In genomic region chr7:22207724-22208225, GRCh38 we compare ENCODE assay signal across 21 cellular contexts.
DNase-seq lines count a peak whose midpoint lies in the region; ATAC-seq, FAIRE-seq and TF ChIP-seq lines count a peak whose summit lies in the region.
"Had no signal": no experiment of that assay in that cellular context is flagged by ENCODE, and none has a peak within 500 bp of the region (broad histone marks: within the 10 kb centered on the region; RNA-seq: fewer than 3 reads in every experiment).

No MANE protein-coding gene starts in this region.

- H3K36me3 ChIP-seq in left ventricle myocardium inferior: peaks cover 7% of the 10 kb centered on the region
- peaks cover 0 to 6% of the 10 kb centered on the region in 2 experiments for H3K36me3 ChIP-seq in endothelial cell of umbilical vein (ENCODE audit: control insufficient read depth in 2 of 2, extremely low read depth in 1 of 2, insufficient read depth in 2 of 2, low read length in 2 of 2)
- peaks cover 6% of the 10 kb centered on the region for H3K36me3 ChIP-seq in suprapubic skin
- H3K36me3 ChIP-seq: MG63 had no signal

- dilution Hi-C loops in endothelial cell of umbilical vein (cut with MboI; ENCODE audit: extremely low pct_ligation_motif_present, low sequenced_read_pairs): no loop called here

- H3K4me3 ChIP-seq in left ventricle myocardium inferior: no peak overlapping the region
- H3K4me3 ChIP-seq in endothelial cell of umbilical vein (replicated peaks in 1 of 3; ENCODE audit: insufficient read depth in 1 of 3, low read depth in 1 of 3, low read length in 3 of 3): no peak overlapping the region
- H3K4me3 ChIP-seq in suprapubic skin: no peak overlapping the region
- H3K4me3 ChIP-seq: GM23338, MG63 had no signal

- TF ChIP-seq EP300 in suprapubic skin (IDR thresholded peaks at IDR 0.05): no peak

- H3K4me1 ChIP-seq in left ventricle myocardium inferior (peaks cover 99% of the 10 kb centered on the region), endothelial cell of umbilical vein (ENCODE audit: control insufficient read depth, extremely low read depth, insufficient read depth, low read length) (peaks cover 23% of the 10 kb centered on the region), suprapubic skin (peaks cover 40% of the 10 kb centered on the region)

- no peaks in the 10 kb centered on the region for H3K9me1 ChIP-seq in endothelial cell of umbilical vein (replicated peaks; ENCODE audit: control insufficient read depth, extremely low read depth, insufficient read depth, low read length)

- no peaks in the 10 kb centered on the region for H3K36me3 Mint-ChIP-seq in activated CD8-positive, alpha-beta T cell treated with anti-CD3 and anti-CD28 coated beads, Interleukin-2, amount 10 ng/mL, durations not matched to agents 7 days and 5 days (ENCODE audit: low read depth)
- H3K36me3 Mint-ChIP-seq: CD4-positive, CD25-positive, alpha-beta regulatory T cell had no signal

- no peak for TF ChIP-seq POLR2A in endothelial cell of umbilical vein (IDR thresholded peaks at IDR 0.05; ENCODE audit: low read depth, low read length)
- no peak for TF ChIP-seq POLR2A in suprapubic skin (IDR thresholded peaks at IDR 0.05)

- POLR2A ChIA-PET in endothelial cell of umbilical vein (lab: Charles Lee): no interaction called here
- POLR2A ChIA-PET in activated CD8-positive, alpha-beta T cell treated with anti-CD3 and anti-CD28 coated beads, Interleukin-2, amount 10 ng/mL, durations not matched to agents 7 days and 5 days (lab: Charles Lee): no interaction called here

- H3K9me3 ChIP-seq in left ventricle myocardium inferior (replicated peaks): peaks cover 3% of the 10 kb centered on the region
- H3K9me3 ChIP-seq in endothelial cell of umbilical vein (replicated peaks; ENCODE audit: control insufficient read depth, insufficient read depth, low read length): no peaks in the 10 kb centered on the region
- no peaks in the 10 kb centered on the region for H3K9me3 ChIP-seq in suprapubic skin
- H3K9me3 ChIP-seq: Caco-2, MG63 had no signal

- H3K27ac ChIP-seq in left ventricle myocardium inferior (replicated peaks) (peak overlapping the region; percentile 90), endothelial cell of umbilical vein (ENCODE audit: insufficient read depth, low read depth, low read length) (no peak overlapping the region), suprapubic skin (peak overlapping the region; percentile 27)

- H3K79me2 ChIP-seq in endothelial cell of umbilical vein (ENCODE audit: control insufficient read depth, insufficient read depth, low read length): peaks cover 5% of the 10 kb centered on the region

- WGBS in suprapubic skin: 24% methylated on average over 1 of the region's 1 CpG

- no peak overlapping the region for H2AFZ ChIP-seq in endothelial cell of umbilical vein (ENCODE audit: low read depth, low read length)
- H2AFZ ChIP-seq: GM23338 had no signal

- intact Hi-C loops in left ventricle myocardium inferior (cut with micrococcal nuclease): no loop called here
- intact Hi-C loops in Right ventricle myocardium inferior (cut with DNase I): loop anchor here (10.0 kb wide), 1 partner anchor 63 kb away; no protein-coding TSS in a partner anchor
- intact Hi-C loops in endothelial cell of umbilical vein (cut with micrococcal nuclease): no loop called here

- no peak for TF ChIP-seq CTCF in left ventricle myocardium inferior (IDR thresholded peaks at IDR 0.05; ENCODE audit: borderline replicate concordance)
- no peak for TF ChIP-seq CTCF in endothelial cell of umbilical vein (IDR thresholded peaks at IDR 0.05; ENCODE audit: extremely low read depth in 1 of 2, insufficient read depth in 1 of 2, low read depth in 1 of 2, low read length in 2 of 2)
- TF ChIP-seq CTCF in suprapubic skin (IDR thresholded peaks at IDR 0.05): no peak

- no peaks in the 10 kb centered on the region for H4K20me1 ChIP-seq in endothelial cell of umbilical vein (replicated peaks; ENCODE audit: control insufficient read depth, extremely low read depth, insufficient read depth, low read length)

- H3K9ac ChIP-seq in endothelial cell of umbilical vein (replicated peaks; ENCODE audit: extremely low read depth, insufficient read depth, low read length): no peak overlapping the region

- DNase-seq in left ventricle myocardium inferior (no peak), Right ventricle myocardium inferior (ENCODE audit: missing footprints) (no peak), endothelial cell of umbilical vein (ENCODE audit: low read depth, low spot score) (peak; percentile 61), suprapubic skin (ENCODE audit: low spot score in 2 of 2) (no peak), islet precursor cell (no peak), NCI-H345 (lab: John Stamatoyannopoulos, UW) (no peak), GM19240 (ENCODE audit: insufficient read length, low spot score) (no peak)
- DNase-seq in activated CD8-positive, alpha-beta T cell treated with anti-CD3 and anti-CD28 coated beads, Interleukin-2, amount 10 ng/mL, durations not matched to agents 7 days and 5 days: no peak
- DNase-seq: Caco-2; CD4-positive, CD25-positive, alpha-beta regulatory T cell; DMS153; GF-D8; Karpas-422; MG63; NCI-H1048; NCI-H1436; NCI-H2029; NCI-H526 had no signal

- H3K4me1 Mint-ChIP-seq in activated CD8-positive, alpha-beta T cell treated with anti-CD3 and anti-CD28 coated beads, Interleukin-2, amount 10 ng/mL, durations not matched to agents 7 days and 5 days (ENCODE audit: low read depth): no peaks in the 10 kb centered on the region
- H3K4me1 Mint-ChIP-seq: CD4-positive, CD25-positive, alpha-beta regulatory T cell; GM23338 had no signal

- H3K27me3 ChIP-seq in left ventricle myocardium inferior (ENCODE audit: low read depth): no peaks in the 10 kb centered on the region
- H3K27me3 ChIP-seq in endothelial cell of umbilical vein (ENCODE audit: control insufficient read depth in 2 of 2, insufficient read depth in 2 of 2, low read length in 2 of 2): no peaks in the 10 kb centered on the region
- no peaks in the 10 kb centered on the region for H3K27me3 ChIP-seq in suprapubic skin
- H3K27me3 ChIP-seq: MG63 had no signal

- CTCF ChIA-PET in endothelial cell of umbilical vein (lab: Charles Lee): interaction anchor here (1.5 to 1.8 kb wide), 2 partner anchors 9 to 96 kb away, joined by 3 to 4 read pairs; no protein-coding TSS in a partner anchor
- CTCF ChIA-PET in activated CD8-positive, alpha-beta T cell treated with anti-CD3 and anti-CD28 coated beads, Interleukin-2, amount 10 ng/mL, durations not matched to agents 7 days and 5 days (lab: Charles Lee): no interaction called here

- peaks cover 28% of the 10 kb centered on the region for H3K27me3 Mint-ChIP-seq in activated CD8-positive, alpha-beta T cell treated with anti-CD3 and anti-CD28 coated beads, Interleukin-2, amount 10 ng/mL, durations not matched to agents 7 days and 5 days (ENCODE audit: low read depth)
- H3K27me3 Mint-ChIP-seq: B cell; CD4-positive, CD25-positive, alpha-beta regulatory T cell had no signal

- H3K9me3 Mint-ChIP-seq in activated CD8-positive, alpha-beta T cell treated with anti-CD3 and anti-CD28 coated beads, Interleukin-2, amount 10 ng/mL, durations not matched to agents 7 days and 5 days (ENCODE audit: insufficient read depth): no peaks in the 10 kb centered on the region
- H3K9me3 Mint-ChIP-seq: CD4-positive, CD25-positive, alpha-beta regulatory T cell; GM23338; IgD-negative memory B cell had no signal

- H3K27ac Mint-ChIP-seq in activated CD8-positive, alpha-beta T cell treated with anti-CD3 and anti-CD28 coated beads, Interleukin-2, amount 10 ng/mL, durations not matched to agents 7 days and 5 days: no peak overlapping the region
- H3K27ac Mint-ChIP-seq: B cell; CD4-positive, CD25-positive, alpha-beta regulatory T cell; GM23338; IgD-negative memory B cell had no signal

- BruUV-seq in endothelial cell of umbilical vein (replicated peaks; lab: Mats Ljungman, UMichigan): no TSS peak

- ATAC-seq in Right ventricle myocardium inferior: no peak
- no peak for ATAC-seq in activated CD8-positive, alpha-beta T cell treated with anti-CD3 and anti-CD28 coated beads, Interleukin-2, amount 10 ng/mL, durations not matched to agents 7 days and 5 days
- ATAC-seq: GM23338 had no signal

- no peak overlapping the region for H3K4me2 ChIP-seq in endothelial cell of umbilical vein (ENCODE audit: insufficient read depth, low read length)
- H3K4me2 ChIP-seq: GM23338 had no signal

- peak; percentile 62 for FAIRE-seq in endothelial cell of umbilical vein (lab: Jason Lieb, UNC)

- no peak overlapping the region for H3K4me3 Mint-ChIP-seq in activated CD8-positive, alpha-beta T cell treated with anti-CD3 and anti-CD28 coated beads, Interleukin-2, amount 10 ng/mL, durations not matched to agents 7 days and 5 days
- H3K4me3 Mint-ChIP-seq: B cell; CD4-positive, CD25-positive, alpha-beta regulatory T cell; GM23338; IgD-negative memory B cell had no signal

TF ChIP-seq in endothelial cell of umbilical vein, 7 proteins besides CTCF, POLR2A, EP300 and RAD21:
- TF ChIP-seq FOS (IDR thresholded peaks at IDR 0.05; ENCODE audit: borderline replicate concordance, insufficient read depth, low read length): no peak
- TF ChIP-seq MYC (IDR thresholded peaks at IDR 0.05; ENCODE audit: low read depth, low read length): no peak
- TF ChIP-seq EZH2 (IDR thresholded peaks at IDR 0.05; ENCODE audit: borderline replicate concordance, low read depth, low read length, severe bottlenecking): no peak
- TF ChIP-seq, protein P1, sequence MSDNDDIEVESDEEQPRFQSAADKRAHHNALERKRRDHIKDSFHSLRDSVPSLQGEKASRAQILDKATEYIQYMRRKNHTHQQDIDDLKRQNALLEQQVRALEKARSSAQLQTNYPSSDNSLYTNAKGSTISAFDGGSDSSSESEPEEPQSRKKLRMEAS (IDR thresholded peaks at IDR 0.05; ENCODE audit: insufficient read depth, insufficient read length): no peak
- no peak for TF ChIP-seq JUN (IDR thresholded peaks at IDR 0.05; ENCODE audit: borderline replicate concordance, insufficient read depth, insufficient read length, low read depth)
- TF ChIP-seq POLR2AphosphoS5 (IDR thresholded peaks at IDR 0.05; ENCODE audit: insufficient read depth, low read depth, low read length): no peak
- no peak for TF ChIP-seq GATA2 (IDR thresholded peaks at IDR 0.05; ENCODE audit: insufficient read depth, insufficient read length, low read depth, low read length)
TF ChIP-seq in endothelial cell of umbilical vein: peak in this region for 0.
